ENCODE assay signal across 8 cellular contexts in the genomic region with DNA sequence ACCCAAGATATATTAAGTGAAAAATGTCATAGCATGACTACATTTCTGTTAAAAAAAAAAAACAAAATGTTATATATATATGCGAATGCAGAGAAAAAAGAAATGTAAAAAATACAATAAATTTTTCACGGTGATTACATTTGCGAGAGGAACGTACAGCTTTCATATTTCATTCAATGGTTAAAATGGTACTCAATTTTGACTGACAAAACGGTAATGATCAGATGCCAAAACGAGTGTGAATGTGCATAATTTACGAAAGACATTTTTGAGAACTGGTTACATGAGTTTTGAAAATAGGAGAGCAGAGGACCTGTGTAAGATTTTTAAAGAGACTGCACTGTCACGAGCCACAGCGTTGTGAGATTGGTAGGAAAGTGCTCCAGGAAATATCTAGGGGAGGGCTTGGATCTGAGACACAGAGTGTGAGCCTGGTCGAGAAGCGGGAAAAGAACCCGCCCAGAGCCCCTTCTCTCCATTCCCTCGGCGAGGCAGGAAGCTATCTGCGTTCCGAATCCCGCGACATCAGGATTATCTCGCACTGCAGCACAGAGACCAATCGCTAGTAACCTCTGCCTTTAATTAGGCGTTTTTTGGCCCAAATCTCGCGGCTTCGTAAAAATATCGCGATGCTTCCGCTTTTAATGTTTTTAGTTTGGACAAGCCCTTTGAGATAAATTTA. TPM values are rescaled to one million over a fixed set of nuclear protein-coding genes. Genes with fewer than 3 reads are reported as not detected.
DNase-seq lines count a peak whose midpoint lies in the region; ATAC-seq, FAIRE-seq and TF ChIP-seq lines count a peak whose summit lies in the region.

No MANE protein-coding gene starts in this region.

- peak; percentile 67 for DNase-seq in GM12891 (ENCODE audit: insufficient read length, low spot score)
- peak; percentile 97 for DNase-seq in NCI-H1436 (lab: John Stamatoyannopoulos, UW)
- DNase-seq in SW480 (ENCODE audit: low spot score): peak; percentile 90
- DNase-seq in amniotic epithelial cell (ENCODE audit: low read depth): peak; percentile 94
- peak; percentile 85 to 95 for DNase-seq in heart right ventricle
- peak; percentile 96 for DNase-seq in pons (ENCODE audit: low spot score)
- DNase-seq in type B pancreatic cell (ENCODE audit: extremely low spot score, unreplicated experiment): peak; percentile 89

- intact Hi-C loops in heart right ventricle (cut with DNase I): loop anchor here in 8 of 10 donors (1.0 to 10.0 kb wide), 6 partner anchors 46 to 90 kb away; no protein-coding TSS in a partner anchor

- peak; percentile 70 for ATAC-seq in HG02798 (IDR thresholded peaks at IDR 0.05; ENCODE audit: poor library complexity, unreplicated experiment)
- peak; percentile 88 to 93 (median 91) for ATAC-seq in heart right ventricle

- H3K4me3 Mint-ChIP-seq in type B pancreatic cell: peak overlapping the region; percentile 98

- H3K4me1 ChIP-seq in heart right ventricle: peaks cover 0 to 20% (median 10%) of the 10 kb centered on the region in 9 donors

- H3K9me3 ChIP-seq in heart right ventricle: no peaks in the 10 kb centered on the region

- no peaks in the 10 kb centered on the region for H3K27me3 ChIP-seq in heart right ventricle

- WGBS in heart right ventricle, 2 donors: 10 to 11% methylated on average over 27 of the region's 27 CpGs

- peaks cover 9% of the 10 kb centered on the region for H3K27me3 Mint-ChIP-seq in type B pancreatic cell

- TF ChIP-seq POLR2A in GM12891 (IDR thresholded peaks at IDR 0.05; ENCODE audit: low read depth, low read length): peak; percentile 96

- peaks cover 6% of the 10 kb centered on the region for H3K36me3 Mint-ChIP-seq in type B pancreatic cell

- peak overlapping the region; percentile 100 for H3K27ac Mint-ChIP-seq in type B pancreatic cell

- H3K4me3 ChIP-seq in heart right ventricle: peak overlapping the region; percentile 50 to 78 (median 70)

- H3K9me3 Mint-ChIP-seq in type B pancreatic cell: no peaks in the 10 kb centered on the region

- peak; percentile 93 for FAIRE-seq in GM12891 (lab: Jason Lieb, UNC)

- H3K36me3 ChIP-seq in heart right ventricle: peaks cover 0 to 5% (median 0%) of the 10 kb centered on the region in 9 donors

- H3K27ac ChIP-seq in heart right ventricle: peak overlapping the region; percentile 91 to 99 (median 97)

- TF ChIP-seq CTCF in heart right ventricle (IDR thresholded peaks at IDR 0.05) (no peak), type B pancreatic cell (conservative IDR thresholded peaks at IDR 0.05) (no peak)

- H3K4me1 Mint-ChIP-seq in type B pancreatic cell (ENCODE audit: unreplicated experiment): peaks cover 8% of the 10 kb centered on the region

TF ChIP-seq in GM12891, 5 proteins besides CTCF, POLR2A, EP300 and RAD21:
- TF ChIP-seq POLR2AphosphoS5 (IDR thresholded peaks at IDR 0.05; ENCODE audit: low read depth, low read length): peak; percentile 91
- peak; percentile 80; the same call in 1 of the 2 replicates for TF ChIP-seq POU2F2 (IDR thresholded peaks at IDR 0.05; ENCODE audit: low read depth, low read length)
- TF ChIP-seq TAF1 (IDR thresholded peaks at IDR 0.05; ENCODE audit: low read depth, low read length): peak; percentile 93
- TF ChIP-seq PAX5 (IDR thresholded peaks at IDR 0.05; ENCODE audit: insufficient read depth, low read length, severe bottlenecking): no peak

RNA-seq across cellular contexts. Expression of gene TRIM27, which starts 28.5 kb away (rescaled TPM):
- polyA plus RNA-seq in GM12891 (2012; ENCODE audit: low read depth, missing spikeins): 25.6 TPM
- total RNA-seq in heart right ventricle (10 to 100 TPM; 14.7 to 23.1 (median 17.6) TPM), type B pancreatic cell (ENCODE audit: low replicate concordance) (49.2 and 78.0 TPM in 2 replicates)
- 10 to 100 TPM; 21.0 to 26.2 TPM for polyA plus RNA-seq in heart right ventricle

Comparison
In these comparisons a context has a peak if more than half of its experiments do, and no peak if none do; other contexts are left out.
1. Peak in every context shown above with its lines: DNase-seq, ATAC-seq, H3K4me3 ChIP-seq and H3K27ac ChIP-seq.